ENCODE assay signal across 7 cellular contexts in genomic region chr9:18473551-18474279, GRCh38. TPM values are rescaled to one million over a fixed set of nuclear protein-coding genes. Genes with fewer than 3 reads are reported as not detected.
DNase-seq lines count a peak whose midpoint lies in the region; ATAC-seq and TF ChIP-seq lines count a peak whose summit lies in the region.

A gene with protein sequence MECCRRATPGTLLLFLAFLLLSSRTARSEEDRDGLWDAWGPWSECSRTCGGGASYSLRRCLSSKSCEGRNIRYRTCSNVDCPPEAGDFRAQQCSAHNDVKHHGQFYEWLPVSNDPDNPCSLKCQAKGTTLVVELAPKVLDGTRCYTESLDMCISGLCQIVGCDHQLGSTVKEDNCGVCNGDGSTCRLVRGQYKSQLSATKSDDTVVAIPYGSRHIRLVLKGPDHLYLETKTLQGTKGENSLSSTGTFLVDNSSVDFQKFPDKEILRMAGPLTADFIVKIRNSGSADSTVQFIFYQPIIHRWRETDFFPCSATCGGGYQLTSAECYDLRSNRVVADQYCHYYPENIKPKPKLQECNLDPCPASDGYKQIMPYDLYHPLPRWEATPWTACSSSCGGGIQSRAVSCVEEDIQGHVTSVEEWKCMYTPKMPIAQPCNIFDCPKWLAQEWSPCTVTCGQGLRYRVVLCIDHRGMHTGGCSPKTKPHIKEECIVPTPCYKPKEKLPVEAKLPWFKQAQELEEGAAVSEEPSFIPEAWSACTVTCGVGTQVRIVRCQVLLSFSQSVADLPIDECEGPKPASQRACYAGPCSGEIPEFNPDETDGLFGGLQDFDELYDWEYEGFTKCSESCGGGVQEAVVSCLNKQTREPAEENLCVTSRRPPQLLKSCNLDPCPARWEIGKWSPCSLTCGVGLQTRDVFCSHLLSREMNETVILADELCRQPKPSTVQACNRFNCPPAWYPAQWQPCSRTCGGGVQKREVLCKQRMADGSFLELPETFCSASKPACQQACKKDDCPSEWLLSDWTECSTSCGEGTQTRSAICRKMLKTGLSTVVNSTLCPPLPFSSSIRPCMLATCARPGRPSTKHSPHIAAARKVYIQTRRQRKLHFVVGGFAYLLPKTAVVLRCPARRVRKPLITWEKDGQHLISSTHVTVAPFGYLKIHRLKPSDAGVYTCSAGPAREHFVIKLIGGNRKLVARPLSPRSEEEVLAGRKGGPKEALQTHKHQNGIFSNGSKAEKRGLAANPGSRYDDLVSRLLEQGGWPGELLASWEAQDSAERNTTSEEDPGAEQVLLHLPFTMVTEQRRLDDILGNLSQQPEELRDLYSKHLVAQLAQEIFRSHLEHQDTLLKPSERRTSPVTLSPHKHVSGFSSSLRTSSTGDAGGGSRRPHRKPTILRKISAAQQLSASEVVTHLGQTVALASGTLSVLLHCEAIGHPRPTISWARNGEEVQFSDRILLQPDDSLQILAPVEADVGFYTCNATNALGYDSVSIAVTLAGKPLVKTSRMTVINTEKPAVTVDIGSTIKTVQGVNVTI (N-terminal part only) (plus strand): TSS chr9:18474153. CDS start chr9:18474233, 80 bp downstream.

- peak within 1 kb of the TSS; percentile 12 to 77 (median 66) for H3K27ac ChIP-seq in tibial nerve

- H3K36me3 ChIP-seq in tibial nerve = no peaks in the 10 kb centered on the region

- peaks cover 0 to 7% (median 0%) of the 10 kb centered on the region in 4 donors for H3K9me3 ChIP-seq in tibial nerve

- no peak for TF ChIP-seq CTCF in tibial nerve (IDR thresholded peaks at IDR 0.05)

- TF ChIP-seq POLR2A in tibial nerve (IDR thresholded peaks at IDR 0.05) = no peak

- peaks cover 0 to 34% (median 6%) of the 10 kb centered on the region in 4 donors for H3K4me1 ChIP-seq in tibial nerve

- DNase-seq in NCI-H1694 treated with DMSO at 0.1 percent for 48 hours (lab: John Stamatoyannopoulos, UW) = peak; percentile 3
- DNase-seq in dermis microvascular lymphatic vessel endothelial cell (ENCODE audit: low read depth in 2 of 2) = peak; percentile 89 to 96
- DNase-seq in left lobe of liver (ENCODE audit: low spot score) = peak; percentile 53
- DNase-seq in tibial nerve (ENCODE audit: low spot score in 2 of 2) = peak in 1 of 2 donors; percentile 21
- no peak for DNase-seq in stimulated activated CD4-positive, alpha-beta T cell treated with anti-CD3 and anti-CD28 coated beads, Interleukin-4, amount 100 ng/mL, for 24 hours

- no peak for TF ChIP-seq EP300 in tibial nerve (IDR thresholded peaks at IDR 0.05)

- ATAC-seq in left lobe of liver = peak; percentile 92
- no peak for ATAC-seq in HG02759 (IDR thresholded peaks at IDR 0.05; ENCODE audit: unreplicated experiment)
- ATAC-seq in HG03439 (IDR thresholded peaks at IDR 0.05; ENCODE audit: unreplicated experiment) = no peak

- peak within 1 kb of the TSS; percentile 18 to 48 (median 33) for H3K4me3 ChIP-seq in tibial nerve

- no peaks in the 10 kb centered on the region for H3K27me3 ChIP-seq in tibial nerve

- 9 to 11% methylated on average over 14 of the region's 14 CpGs for WGBS in tibial nerve, 2 donors

RNA-seq across cellular contexts. Expression of the gene that starts here (rescaled TPM):
- 4.7 and 9.1 TPM in 2 replicates for total RNA-seq in dermis microvascular lymphatic vessel endothelial cell
- 1.9 TPM for total RNA-seq in left lobe of liver
- 10 to 100 TPM; 11.9 to 27.1 (median 21.3) TPM for total RNA-seq in tibial nerve
